In the genomic region with DNA sequence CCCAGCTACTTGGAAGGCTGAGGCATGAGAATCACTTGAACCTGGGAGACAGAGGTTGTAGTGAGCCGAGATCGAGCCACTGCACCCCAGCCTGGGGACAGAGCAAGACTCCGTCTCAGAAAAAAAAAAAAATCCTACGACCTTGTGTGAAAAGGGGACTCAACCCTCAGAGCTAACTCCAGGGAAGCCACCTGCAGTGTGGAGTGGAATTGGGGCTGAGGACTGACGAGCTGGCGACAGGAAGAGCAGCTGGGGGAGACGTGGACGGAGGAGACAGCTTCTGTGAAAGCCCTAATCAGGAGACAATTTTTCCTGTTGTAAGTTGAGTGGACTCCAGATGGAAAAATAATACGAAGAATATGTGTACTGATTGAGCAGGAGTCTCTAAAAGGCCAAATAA, we compare ENCODE assay signal across 23 cellular contexts. TPM values are rescaled to one million over a fixed set of nuclear protein-coding genes. Genes with fewer than 3 reads are reported as not detected.
DNase-seq lines count a peak whose midpoint lies in the region; ATAC-seq and TF ChIP-seq lines count a peak whose summit lies in the region.
"Had no signal": no experiment of that assay in that cellular context is flagged by ENCODE, and none has a peak within 500 bp of the region (broad histone marks: within the 10 kb centered on the region; RNA-seq: fewer than 3 reads in every experiment).

No MANE protein-coding gene starts in this region.

- POLR2A ChIA-PET in PC-3 (lab: Charles Lee; ENCODE audit: unreplicated experiment), result no interaction called here

- H3K4me2 ChIP-seq in DND-41 (ENCODE audit: insufficient read depth, low read length), result peak overlapping the region; percentile 59
- no peak overlapping the region for H3K4me2 ChIP-seq in PC-3 (ENCODE audit: low read length)

- peak overlapping the region in 1 of 2 experiments; percentile 45; a peak in 2 of 4 replicates for H3K4me3 ChIP-seq in DND-41 (ENCODE audit: low read depth in 1 of 2, low read length in 2 of 2)
- H3K4me3 ChIP-seq in spleen, result no peak overlapping the region
- no peak overlapping the region for H3K4me3 ChIP-seq in PC-3 (ENCODE audit: low read length)
- H3K4me3 ChIP-seq: ascending aorta, right lobe of liver had no signal

- intact Hi-C loops in activated T-helper 1 cell treated with anti-CD3 and anti-CD28 coated beads, Interleukin-12 subunit alpha, Interleukin-12 subunit beta, Interleukin-2, Interleukin-4 antibody, amounts not matched to agents 30 ng/mL and 10 ng/mL and 1 ng/mL, durations not matched to agents 14 hours and 24 hours and 36 hours (cut with micrococcal nuclease), result no loop called here
- intact Hi-C loops in spleen (cut with DNase I; ENCODE audit: low total_unique reads) (no loop called here), PC-3 (cut with micrococcal nuclease) (no loop called here)

- BruUV-seq in PC-3 (replicated peaks; lab: Mats Ljungman, UMichigan), result no TSS peak

- peak overlapping the region; percentile 81 for H3K9ac ChIP-seq in DND-41 (ENCODE audit: low read depth, low read length)
- H3K9ac ChIP-seq in PC-3 (ENCODE audit: low read length), result no peak overlapping the region
- H3K9ac ChIP-seq: parathyroid adenoma had no signal

- H3K27me3 Mint-ChIP-seq in activated naive CD4-positive, alpha-beta T cell treated with anti-CD3 and anti-CD28 coated beads, Interleukin-2, amount 10 ng/mL, durations not matched to agents 7 days and 5 days, result peaks cover 67% of the 10 kb centered on the region
- peaks cover 16% of the 10 kb centered on the region for H3K27me3 Mint-ChIP-seq in activated T-helper 1 cell treated with anti-CD3 and anti-CD28 coated beads, Interleukin-12 subunit alpha, Interleukin-12 subunit beta, Interleukin-2, Interleukin-4 antibody, amounts not matched to agents 30 ng/mL and 10 ng/mL and 1 ng/mL, durations not matched to agents 14 hours and 24 hours and 36 hours (ENCODE audit: insufficient read depth)

- H3K27ac Mint-ChIP-seq in activated naive CD4-positive, alpha-beta T cell treated with anti-CD3 and anti-CD28 coated beads, Interleukin-2, amount 10 ng/mL, durations not matched to agents 7 days and 5 days, result peak overlapping the region; percentile 39
- H3K27ac Mint-ChIP-seq in activated T-helper 1 cell treated with anti-CD3 and anti-CD28 coated beads, Interleukin-12 subunit alpha, Interleukin-12 subunit beta, Interleukin-2, Interleukin-4 antibody, amounts not matched to agents 30 ng/mL and 10 ng/mL and 1 ng/mL, durations not matched to agents 14 hours and 24 hours and 36 hours, result peak overlapping the region; percentile 70
- H3K27ac Mint-ChIP-seq: nephron had no signal

- CTCF ChIA-PET in activated naive CD4-positive, alpha-beta T cell treated with anti-CD3 and anti-CD28 coated beads, Interleukin-2, amount 10 ng/mL, durations not matched to agents 7 days and 5 days (lab: Charles Lee), result no interaction called here
- CTCF ChIA-PET in PC-3 (lab: Charles Lee), result no interaction called here

- H3K9me2 ChIP-seq in PC-3 (replicated peaks; ENCODE audit: low read length), result no peaks in the 10 kb centered on the region

- no peaks in the 10 kb centered on the region for H3F3A ChIP-seq in PC-3 (ENCODE audit: low read length, unreplicated experiment)

- WGBS in spleen, 5 donors, result 34 to 52% (median 43%) methylated on average over 9 of the region's 9 CpGs

- H3K36me3 ChIP-seq in DND-41 (ENCODE audit: insufficient read depth, low read length), result peaks cover 8% of the 10 kb centered on the region
- H3K36me3 ChIP-seq in spleen, result no peaks in the 10 kb centered on the region
- H3K36me3 ChIP-seq in PC-3 (ENCODE audit: low read depth, low read length), result no peaks in the 10 kb centered on the region
- H3K36me3 ChIP-seq: ascending aorta, right lobe of liver had no signal

- ATAC-seq in DND-41 (ENCODE audit: insufficient read depth, low read depth), result peak; percentile 20; the same call in 2 of the 3 replicates
- ATAC-seq in PC-3, result no peak
- ATAC-seq: right lobe of liver, Right ventricle myocardium inferior had no signal

- peak; percentile 7 for TF ChIP-seq CTCF in DND-41 (IDR thresholded peaks at IDR 0.05; ENCODE audit: borderline replicate concordance, extremely low read depth, low read length, poor library complexity, severe bottlenecking)
- TF ChIP-seq CTCF in spleen (IDR thresholded peaks at IDR 0.05 in 8 of 11, conservative IDR thresholded peaks at IDR 0.05 in 3 of 11), result no peak
- TF ChIP-seq CTCF in PC-3 (conservative IDR thresholded peaks at IDR 0.05; ENCODE audit: low read depth, low read length), result no peak

- no peak overlapping the region for H3K4me3 Mint-ChIP-seq in activated naive CD4-positive, alpha-beta T cell treated with anti-CD3 and anti-CD28 coated beads, Interleukin-2, amount 10 ng/mL, durations not matched to agents 7 days and 5 days
- peak overlapping the region; percentile 15 for H3K4me3 Mint-ChIP-seq in activated T-helper 1 cell treated with anti-CD3 and anti-CD28 coated beads, Interleukin-12 subunit alpha, Interleukin-12 subunit beta, Interleukin-2, Interleukin-4 antibody, amounts not matched to agents 30 ng/mL and 10 ng/mL and 1 ng/mL, durations not matched to agents 14 hours and 24 hours and 36 hours
- H3K4me3 Mint-ChIP-seq: nephron had no signal

- H3K79me2 ChIP-seq in DND-41 (ENCODE audit: insufficient read depth, low read length), result peaks cover 44% of the 10 kb centered on the region
- no peaks in the 10 kb centered on the region for H3K79me2 ChIP-seq in PC-3 (ENCODE audit: low read length)
- H3K79me2 ChIP-seq: parathyroid adenoma had no signal

- H2AFZ ChIP-seq in DND-41 (ENCODE audit: low read depth, low read length) (0 out of 2 replicates have a peak overlapping the region, but pooled peaks have one; percentile 15), PC-3 (ENCODE audit: low read length) (no peak overlapping the region)
- H2AFZ ChIP-seq: parathyroid adenoma had no signal

- H3K27me3 ChIP-seq in DND-41 (ENCODE audit: insufficient read depth, low read length, poor library complexity), result no peaks in the 10 kb centered on the region
- H3K27me3 ChIP-seq in spleen (replicated peaks in 1 of 7), result peaks cover 0 to 3% (median 0%) of the 10 kb centered on the region in 7 donors
- peaks cover 57% of the 10 kb centered on the region for H3K27me3 ChIP-seq in PC-3 (ENCODE audit: low read length)
- H3K27me3 ChIP-seq: ascending aorta, right lobe of liver had no signal

- H3K27ac ChIP-seq in DND-41 (ENCODE audit: low read length) (peak overlapping the region; percentile 93), spleen (peak overlapping the region in 4 of 8 donors; percentile 32 to 88 (median 37)), PC-3 (ENCODE audit: low read length) (no peak overlapping the region)
- H3K27ac ChIP-seq: parathyroid adenoma, right lobe of liver had no signal

- no peak for TF ChIP-seq POLR2A in spleen (IDR thresholded peaks at IDR 0.05)

- H4K20me1 ChIP-seq in DND-41 (ENCODE audit: insufficient read depth, low read length) (no peaks in the 10 kb centered on the region), PC-3 (ENCODE audit: low read length) (no peaks in the 10 kb centered on the region)

- DNase-seq in activated naive CD4-positive, alpha-beta T cell treated with anti-CD3 and anti-CD28 coated beads, Interleukin-2, amount 10 ng/mL, durations not matched to agents 7 days and 5 days, result no peak
- DNase-seq in activated naive CD4-positive, alpha-beta T cell treated with Interleukin-2 at 50 U/mL for 16 hours, result no peak
- DNase-seq in DND-41 (peak; percentile 76), spleen (peak; percentile 52), DMS 273 treated with DMSO at 0.1 percent for 48 hours (lab: John Stamatoyannopoulos, UW) (no peak), PC-3 (no peak)
- DNase-seq in activated T-helper 1 cell treated with anti-CD3 and anti-CD28 coated beads, Interleukin-12 subunit alpha, Interleukin-12 subunit beta, Interleukin-2, Interleukin-4 antibody, amounts not matched to agents 30 ng/mL and 10 ng/mL and 1 ng/mL, durations not matched to agents 14 hours and 24 hours and 36 hours (ENCODE audit: low spot score), result no peak
- no peak for DNase-seq in stimulated activated CD4-positive, alpha-beta T cell treated with anti-CD3 and anti-CD28 coated beads, Interleukin-4, amount 100 ng/mL, for 4 hours
- DNase-seq: activated CD4-positive, alpha-beta T cell treated with anti-CD3 and anti-CD28 coated beads, Interleukin-2, amount 50 U/mL, for 1 hour; activated T-cell treated with anti-CD3 and anti-CD28 coated beads for 4 hours; central memory CD4-positive, alpha-beta T cell; NCI-H1092 treated with DMSO at 0.1 percent for 48 hours; NCI-H1930; NCI-H226; NCI-H774; right lobe of liver; SW 1271 had no signal

- H3K36me3 Mint-ChIP-seq in activated naive CD4-positive, alpha-beta T cell treated with anti-CD3 and anti-CD28 coated beads, Interleukin-2, amount 10 ng/mL, durations not matched to agents 7 days and 5 days, result peaks cover 17% of the 10 kb centered on the region
- peaks cover 7% of the 10 kb centered on the region for H3K36me3 Mint-ChIP-seq in activated T-helper 1 cell treated with anti-CD3 and anti-CD28 coated beads, Interleukin-12 subunit alpha, Interleukin-12 subunit beta, Interleukin-2, Interleukin-4 antibody, amounts not matched to agents 30 ng/mL and 10 ng/mL and 1 ng/mL, durations not matched to agents 14 hours and 24 hours and 36 hours (ENCODE audit: low read depth)

- peaks cover 10% of the 10 kb centered on the region for H3K9me3 Mint-ChIP-seq in activated naive CD4-positive, alpha-beta T cell treated with anti-CD3 and anti-CD28 coated beads, Interleukin-2, amount 10 ng/mL, durations not matched to agents 7 days and 5 days
- H3K9me3 Mint-ChIP-seq in activated T-helper 1 cell treated with anti-CD3 and anti-CD28 coated beads, Interleukin-12 subunit alpha, Interleukin-12 subunit beta, Interleukin-2, Interleukin-4 antibody, amounts not matched to agents 30 ng/mL and 10 ng/mL and 1 ng/mL, durations not matched to agents 14 hours and 24 hours and 36 hours, result peaks cover 14% of the 10 kb centered on the region

- H3K4me1 Mint-ChIP-seq in activated naive CD4-positive, alpha-beta T cell treated with anti-CD3 and anti-CD28 coated beads, Interleukin-2, amount 10 ng/mL, durations not matched to agents 7 days and 5 days, result peaks cover 81% of the 10 kb centered on the region
- H3K4me1 Mint-ChIP-seq in activated T-helper 1 cell treated with anti-CD3 and anti-CD28 coated beads, Interleukin-12 subunit alpha, Interleukin-12 subunit beta, Interleukin-2, Interleukin-4 antibody, amounts not matched to agents 30 ng/mL and 10 ng/mL and 1 ng/mL, durations not matched to agents 14 hours and 24 hours and 36 hours (ENCODE audit: low read depth), result peaks cover 64% of the 10 kb centered on the region
- H3K4me1 Mint-ChIP-seq: nephron had no signal

- H3K4me1 ChIP-seq in DND-41 (ENCODE audit: insufficient read depth, low read length), result peaks cover 75% of the 10 kb centered on the region
- peaks cover 10 to 90% (median 65%) of the 10 kb centered on the region in 6 donors for H3K4me1 ChIP-seq in spleen
- H3K4me1 ChIP-seq in PC-3 (ENCODE audit: insufficient read depth, low read length), result no peaks in the 10 kb centered on the region
- H3K4me1 ChIP-seq: ascending aorta, parathyroid adenoma, right lobe of liver had no signal

- H3K9me3 ChIP-seq in DND-41 (ENCODE audit: insufficient read depth, low read length, severe bottlenecking) (no peaks in the 10 kb centered on the region), spleen (no peaks in the 10 kb centered on the region), PC-3 (ENCODE audit: low read length) (no peaks in the 10 kb centered on the region)
- H3K9me3 ChIP-seq: ascending aorta, right lobe of liver had no signal

RNA-seq across cellular contexts. Expression of a gene that starts 11.9 kb away (rescaled TPM):
- 9.2 and 9.4 TPM in 2 replicates for total RNA-seq in activated T-helper 1 cell treated with anti-CD3 and anti-CD28 coated beads, Interleukin-12 subunit alpha, Interleukin-12 subunit beta, Interleukin-2, Interleukin-4 antibody, amounts not matched to agents 30 ng/mL and 10 ng/mL and 1 ng/mL, durations not matched to agents 14 hours and 24 hours and 36 hours
- total RNA-seq in spleen, result 100 to 1,000 TPM in 6 of 7 donors, 10 to 100 TPM in 1; 95.9 to 164 (median 125) TPM
- 10 to 100 TPM; 56.3 to 74.8 (median 71.1) TPM for polyA plus RNA-seq in spleen
- not detected in 2 replicates for total RNA-seq in PC-3 (2014; rRNA removed)

RNA-seq across cellular contexts. Expression of a gene that starts 37.6 kb away (rescaled TPM):
- not detected in 2 replicates for total RNA-seq in activated T-helper 1 cell treated with anti-CD3 and anti-CD28 coated beads, Interleukin-12 subunit alpha, Interleukin-12 subunit beta, Interleukin-2, Interleukin-4 antibody, amounts not matched to agents 30 ng/mL and 10 ng/mL and 1 ng/mL, durations not matched to agents 14 hours and 24 hours and 36 hours
- 10 to 100 TPM; 11.5 to 61.1 (median 17.5) TPM for total RNA-seq in spleen
- polyA plus RNA-seq in spleen, result 10 to 100 TPM; 32.1 to 80.9 (median 39.8) TPM
- not detected in 2 replicates for total RNA-seq in PC-3 (2014; rRNA removed)
- total RNA-seq: ascending aorta, Right ventricle myocardium inferior, urinary bladder had no signal
- polyA plus RNA-seq: urinary bladder had no signal

RNA-seq across cellular contexts. Expression of a gene that starts 38.7 kb away (rescaled TPM):
- 0.49 and 0.59 TPM in 2 replicates for total RNA-seq in activated T-helper 1 cell treated with anti-CD3 and anti-CD28 coated beads, Interleukin-12 subunit alpha, Interleukin-12 subunit beta, Interleukin-2, Interleukin-4 antibody, amounts not matched to agents 30 ng/mL and 10 ng/mL and 1 ng/mL, durations not matched to agents 14 hours and 24 hours and 36 hours
- 1 to 10 TPM in 5 of 7 donors, under 1 TPM in 2; 0.97 to 2.9 (median 1.2) TPM for total RNA-seq in spleen
- 1 to 10 TPM; 1.1 to 3.5 (median 1.2) TPM for polyA plus RNA-seq in spleen
- total RNA-seq in PC-3 (2014; rRNA removed), result 1.1 and 3.7 TPM in 2 replicates
- total RNA-seq: mesenteric fat pad had no signal

Comparison
In these comparisons a context has a peak if more than half of its experiments do, and no peak if none do; other contexts are left out.
1. DNase-seq: peak in DND-41 (single experiment) and spleen (single experiment); none in activated naive CD4-positive, alpha-beta T cell treated with anti-CD3 and anti-CD28 coated beads, Interleukin-2, amount 10 ng/mL, durations not matched to agents 7 days and 5 days (single experiment), activated naive CD4-positive, alpha-beta T cell treated with Interleukin-2 at 50 U/mL for 16 hours (single experiment), activated T-helper 1 cell treated with anti-CD3 and anti-CD28 coated beads, Interleukin-12 subunit alpha, Interleukin-12 subunit beta, Interleukin-2, Interleukin-4 antibody, amounts not matched to agents 30 ng/mL and 10 ng/mL and 1 ng/mL, durations not matched to agents 14 hours and 24 hours and 36 hours (single experiment), DMS 273 treated with DMSO at 0.1 percent for 48 hours (single experiment), stimulated activated CD4-positive, alpha-beta T cell treated with anti-CD3 and anti-CD28 coated beads, Interleukin-4, amount 100 ng/mL, for 4 hours (0 of 2) and PC-3 (single experiment).
2. RNA of a gene that starts 11.9 kb away (total RNA-seq): 95.9 to 164 TPM in spleen and 9.2 to 9.4 TPM in activated T-helper 1 cell treated with anti-CD3 and anti-CD28 coated beads, Interleukin-12 subunit alpha, Interleukin-12 subunit beta, Interleukin-2, Interleukin-4 antibody, amounts not matched to agents 30 ng/mL and 10 ng/mL and 1 ng/mL, durations not matched to agents 14 hours and 24 hours and 36 hours; not detected in PC-3; every median in the first group is over 10 times any median in the second.
3. RNA of a gene that starts 37.6 kb away (total RNA-seq): 11.5 to 61.1 TPM in spleen; not detected in activated T-helper 1 cell treated with anti-CD3 and anti-CD28 coated beads, Interleukin-12 subunit alpha, Interleukin-12 subunit beta, Interleukin-2, Interleukin-4 antibody, amounts not matched to agents 30 ng/mL and 10 ng/mL and 1 ng/mL, durations not matched to agents 14 hours and 24 hours and 36 hours and not detected in PC-3; every median in the first group is over 10 times any median in the second.